Comparison of ENCODE assay signal across 8 cellular contexts in the genomic region with DNA sequence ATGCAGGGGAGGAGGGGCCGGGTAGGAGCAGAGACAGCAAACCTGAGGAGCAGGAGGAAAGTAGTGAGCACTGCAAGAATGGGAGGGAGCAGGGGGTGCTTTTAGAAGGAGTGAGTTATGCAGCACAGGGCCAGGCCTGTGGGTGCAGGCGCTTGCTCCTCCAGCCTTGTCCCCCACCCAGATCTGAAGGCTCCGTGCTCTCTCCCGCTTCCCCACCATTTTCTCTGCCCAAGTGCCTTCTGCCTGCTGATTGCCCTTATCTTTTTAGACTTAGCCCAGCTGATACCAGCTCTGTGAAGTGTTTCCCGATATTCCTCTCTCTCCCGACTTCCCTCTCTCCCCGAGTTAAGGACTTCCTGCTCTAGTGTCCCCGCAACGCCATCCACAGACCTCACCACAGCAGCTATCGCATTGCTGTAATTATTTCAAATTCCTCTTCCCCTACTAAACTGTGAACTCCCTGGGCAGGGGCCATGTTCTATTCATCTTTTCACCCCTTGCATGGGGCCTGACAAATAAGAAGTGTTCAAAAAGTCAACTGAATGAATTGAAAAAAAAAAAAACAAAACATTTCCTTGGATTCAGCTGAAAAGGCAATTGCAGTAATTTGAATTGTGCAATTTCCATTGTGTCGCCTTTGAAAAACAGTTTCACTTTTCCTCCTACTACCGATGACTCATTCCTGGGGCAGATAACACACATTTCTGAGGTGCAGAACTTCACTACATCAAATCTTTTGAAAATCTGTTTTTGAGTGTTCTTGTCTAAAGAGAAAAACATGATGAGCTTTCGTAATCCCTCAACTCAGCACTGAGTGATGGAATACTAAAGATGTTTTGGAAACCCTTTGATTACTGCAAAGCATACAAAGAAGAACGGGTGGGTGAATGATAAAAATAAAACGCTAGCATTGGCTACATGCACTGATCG.
DNase-seq lines count a peak whose midpoint lies in the region; ATAC-seq, FAIRE-seq and TF ChIP-seq lines count a peak whose summit lies in the region.

No MANE protein-coding gene starts in this region.

- peak; percentile 90 for ATAC-seq in activated T-helper 17 cell treated with anti-CD3 and anti-CD28 coated beads, Interleukin-2, amount 50 U/mL, for 72 hours (replicated peaks)
- ATAC-seq in foreskin keratinocyte = peak; percentile 50
- no peak for ATAC-seq in HG02840 (IDR thresholded peaks at IDR 0.05; ENCODE audit: low FRiP score, unreplicated experiment)

- TF ChIP-seq CTCF in foreskin keratinocyte (conservative IDR thresholded peaks at IDR 0.05) (no peak), osteocyte (IDR thresholded peaks at IDR 0.05) (no peak)

- TF ChIP-seq POLR2A in H54 (IDR thresholded peaks at IDR 0.05; ENCODE audit: low read depth, low read length) = no peak

- H3K9me3 ChIP-seq in CD8-positive, alpha-beta memory T cell (ENCODE audit: low read length) = no peaks in the 10 kb centered on the region
- H3K9me3 ChIP-seq in MG63 = no peaks in the 10 kb centered on the region

- peaks cover 10% of the 10 kb centered on the region for H3K4me1 ChIP-seq in CD8-positive, alpha-beta memory T cell (ENCODE audit: insufficient read depth, low read length)
- H3K4me1 ChIP-seq in foreskin keratinocyte = peaks cover 11% of the 10 kb centered on the region

- H3K4me3 Mint-ChIP-seq in CD8-positive, alpha-beta memory T cell = peak overlapping the region; percentile 78 to 90 (median 86)
- H3K4me3 Mint-ChIP-seq in activated T-helper 17 cell treated with anti-CD3 and anti-CD28 coated beads, Interleukin-2, amount 50 U/mL, for 72 hours = peak overlapping the region; percentile 81
- peak overlapping the region; percentile 73 for H3K4me3 Mint-ChIP-seq in osteocyte (ENCODE audit: unreplicated experiment)

- CTCF ChIA-PET in CD8-positive, alpha-beta memory T cell (lab: Charles Lee) = no interaction called here

- peak overlapping the region; percentile 15 to 89 (median 77) for H3K27ac Mint-ChIP-seq in CD8-positive, alpha-beta memory T cell
- peak overlapping the region; percentile 87 for H3K27ac Mint-ChIP-seq in activated T-helper 17 cell treated with anti-CD3 and anti-CD28 coated beads, Interleukin-2, amount 50 U/mL, for 72 hours
- H3K27ac Mint-ChIP-seq in osteocyte (ENCODE audit: unreplicated experiment) = peak overlapping the region; percentile 86

- DNase-seq in CD8-positive, alpha-beta memory T cell = peak in 1 of 5 donors; percentile 24
- DNase-seq in MG63 (no peak), foreskin keratinocyte (peak in 1 of 2 donors; percentile 62), osteocyte (ENCODE audit: extremely low spot score, unreplicated experiment) (no peak), SHP77 treated with DMSO at 0.1 percent for 48 hours (lab: John Stamatoyannopoulos, UW) (no peak), H54 (ENCODE audit: insufficient read length, low spot score) (no peak)

- H3K27ac ChIP-seq in CD8-positive, alpha-beta memory T cell (ENCODE audit: low read depth, low read length) = no peak overlapping the region
- H3K27ac ChIP-seq in foreskin keratinocyte = peak overlapping the region; percentile 63

- H3K36me3 ChIP-seq in CD8-positive, alpha-beta memory T cell (ENCODE audit: insufficient read depth, low read length) = no peaks in the 10 kb centered on the region
- no peaks in the 10 kb centered on the region for H3K36me3 ChIP-seq in MG63

- POLR2A ChIA-PET in CD8-positive, alpha-beta memory T cell (lab: Charles Lee) = interaction anchor here (0.6 kb wide), 1 partner anchor 1267 kb away, joined by 5 read pairs; no protein-coding TSS in a partner anchor

- H3K4me1 Mint-ChIP-seq in CD8-positive, alpha-beta memory T cell = peaks cover 13 to 36% (median 27%) of the 10 kb centered on the region in 3 donors
- peaks cover 32% of the 10 kb centered on the region for H3K4me1 Mint-ChIP-seq in activated T-helper 17 cell treated with anti-CD3 and anti-CD28 coated beads, Interleukin-2, amount 50 U/mL, for 72 hours
- H3K4me1 Mint-ChIP-seq in osteocyte (ENCODE audit: unreplicated experiment) = peaks cover 20% of the 10 kb centered on the region

- H3K27me3 ChIP-seq in CD8-positive, alpha-beta memory T cell (ENCODE audit: insufficient read depth, low read length, poor library complexity, severe bottlenecking) = no peaks in the 10 kb centered on the region
- no peaks in the 10 kb centered on the region for H3K27me3 ChIP-seq in MG63
- no peaks in the 10 kb centered on the region for H3K27me3 ChIP-seq in foreskin keratinocyte

- no peak for FAIRE-seq in H54 (lab: Jason Lieb, UNC)

- H3K27me3 Mint-ChIP-seq in CD8-positive, alpha-beta memory T cell = peaks cover 0 to 3% of the 10 kb centered on the region in 2 donors
- no peaks in the 10 kb centered on the region for H3K27me3 Mint-ChIP-seq in activated T-helper 17 cell treated with anti-CD3 and anti-CD28 coated beads, Interleukin-2, amount 50 U/mL, for 72 hours
- no peaks in the 10 kb centered on the region for H3K27me3 Mint-ChIP-seq in osteocyte (ENCODE audit: unreplicated experiment)

- peak overlapping the region; percentile 57 for H3K4me3 ChIP-seq in CD8-positive, alpha-beta memory T cell (ENCODE audit: low read length)
- peak overlapping the region; percentile 19 for H3K4me3 ChIP-seq in MG63

- H3K36me3 Mint-ChIP-seq in CD8-positive, alpha-beta memory T cell = no peaks in the 10 kb centered on the region
- no peaks in the 10 kb centered on the region for H3K36me3 Mint-ChIP-seq in activated T-helper 17 cell treated with anti-CD3 and anti-CD28 coated beads, Interleukin-2, amount 50 U/mL, for 72 hours (ENCODE audit: low read depth)
- H3K36me3 Mint-ChIP-seq in osteocyte (ENCODE audit: unreplicated experiment) = no peaks in the 10 kb centered on the region

- H3K9me3 Mint-ChIP-seq in CD8-positive, alpha-beta memory T cell = no peaks in the 10 kb centered on the region
- H3K9me3 Mint-ChIP-seq in activated T-helper 17 cell treated with anti-CD3 and anti-CD28 coated beads, Interleukin-2, amount 50 U/mL, for 72 hours = no peaks in the 10 kb centered on the region
- no peaks in the 10 kb centered on the region for H3K9me3 Mint-ChIP-seq in osteocyte (ENCODE audit: unreplicated experiment)
